16 cellular contexts compared by ENCODE assay signal in genomic region chr15:101174152-101174920, GRCh38.
A peak's percentile ranks its signal among the peaks of the same experiment; 100 is the strongest.
DNase-seq lines count a peak whose midpoint lies in the region; ATAC-seq and TF ChIP-seq lines count a peak whose summit lies in the region.
"Had no signal": no experiment of that assay in that cellular context is flagged by ENCODE, and none has a peak within 500 bp of the region (broad histone marks: within the 10 kb centered on the region; RNA-seq: fewer than 3 reads in every experiment).

No MANE protein-coding gene starts in this region.

- POLR2A ChIA-PET in activated naive CD8-positive, alpha-beta T cell treated with anti-CD3 and anti-CD28 coated beads, Interleukin-2, amount 10 ng/mL, durations not matched to agents 7 days and 5 days (lab: Charles Lee), result no interaction called here
- POLR2A ChIA-PET in WTC11 (lab: Charles Lee), result interaction anchor here (0.6 kb wide), 1 partner anchor 60 kb away, joined by 3 read pairs; no protein-coding TSS in a partner anchor

- no peak for TF ChIP-seq EP300 in suprapubic skin (IDR thresholded peaks at IDR 0.05)

- in situ Hi-C loops in GM13977 (cut with MboI; ENCODE audit: low pct_unique_long_range_greater_than_20kb, low sequenced_read_pairs, unreplicated experiment), result no loop called here

- H3K4me3 ChIP-seq in suprapubic skin, result no peak overlapping the region
- H3K4me3 ChIP-seq: colonic mucosa, ovary had no signal

- peaks cover 38% of the 10 kb centered on the region for H3K36me3 Mint-ChIP-seq in activated naive CD8-positive, alpha-beta T cell treated with anti-CD3 and anti-CD28 coated beads, Interleukin-2, amount 10 ng/mL, durations not matched to agents 7 days and 5 days
- H3K36me3 Mint-ChIP-seq in activated naive CD8-positive, alpha-beta T cell treated with anti-CD3 and anti-CD28 coated beads for 36 hours, result peaks cover 26% of the 10 kb centered on the region
- H3K36me3 Mint-ChIP-seq in WTC11, result peaks cover 48% of the 10 kb centered on the region
- peaks cover 16% of the 10 kb centered on the region for H3K36me3 Mint-ChIP-seq in glutamatergic neuron (ENCODE audit: unreplicated experiment)

- no peak for TF ChIP-seq CTCF in WTC11 (IDR thresholded peaks at IDR 0.05)
- TF ChIP-seq CTCF in glutamatergic neuron (IDR thresholded peaks at IDR 0.05; ENCODE audit: partially characterized antibody, unreplicated experiment), result no peak
- TF ChIP-seq CTCF in suprapubic skin (IDR thresholded peaks at IDR 0.05), result no peak
- TF ChIP-seq CTCF in GM13977 (IDR thresholded peaks at IDR 0.05; ENCODE audit: extremely low read depth, insufficient read depth, missing control alignments), result no peak

- peaks cover 22% of the 10 kb centered on the region for H3K4me1 Mint-ChIP-seq in activated naive CD8-positive, alpha-beta T cell treated with anti-CD3 and anti-CD28 coated beads, Interleukin-2, amount 10 ng/mL, durations not matched to agents 7 days and 5 days
- peaks cover 20% of the 10 kb centered on the region for H3K4me1 Mint-ChIP-seq in activated naive CD8-positive, alpha-beta T cell treated with anti-CD3 and anti-CD28 coated beads for 36 hours
- peaks cover 42% of the 10 kb centered on the region for H3K4me1 Mint-ChIP-seq in WTC11
- H3K4me1 Mint-ChIP-seq in glutamatergic neuron (ENCODE audit: low read depth, unreplicated experiment), result peaks cover 50% of the 10 kb centered on the region

- peaks cover 12% of the 10 kb centered on the region for H3K36me3 ChIP-seq in suprapubic skin
- H3K36me3 ChIP-seq: colonic mucosa, ovary had no signal

- peak overlapping the region; percentile 70 for H3K27ac Mint-ChIP-seq in activated naive CD8-positive, alpha-beta T cell treated with anti-CD3 and anti-CD28 coated beads, Interleukin-2, amount 10 ng/mL, durations not matched to agents 7 days and 5 days
- no peak overlapping the region for H3K27ac Mint-ChIP-seq in activated naive CD8-positive, alpha-beta T cell treated with anti-CD3 and anti-CD28 coated beads for 36 hours
- H3K27ac Mint-ChIP-seq in WTC11 (peak overlapping the region; percentile 73; the same call in 1 of the 2 replicates), glutamatergic neuron (ENCODE audit: unreplicated experiment) (peak overlapping the region; percentile 52)

- peak overlapping the region; percentile 51 for H3K27ac ChIP-seq in suprapubic skin
- H3K27ac ChIP-seq: colonic mucosa, ovary had no signal

- no peaks in the 10 kb centered on the region for H3K27me3 Mint-ChIP-seq in activated naive CD8-positive, alpha-beta T cell treated with anti-CD3 and anti-CD28 coated beads, Interleukin-2, amount 10 ng/mL, durations not matched to agents 7 days and 5 days
- H3K27me3 Mint-ChIP-seq in activated naive CD8-positive, alpha-beta T cell treated with anti-CD3 and anti-CD28 coated beads for 36 hours, result no peaks in the 10 kb centered on the region
- H3K27me3 Mint-ChIP-seq in WTC11 (ENCODE audit: low read depth), result no peaks in the 10 kb centered on the region
- H3K27me3 Mint-ChIP-seq in glutamatergic neuron (ENCODE audit: unreplicated experiment), result peaks cover 23% of the 10 kb centered on the region

- H3K4me3 Mint-ChIP-seq in activated naive CD8-positive, alpha-beta T cell treated with anti-CD3 and anti-CD28 coated beads, Interleukin-2, amount 10 ng/mL, durations not matched to agents 7 days and 5 days, result no peak overlapping the region
- H3K4me3 Mint-ChIP-seq in activated naive CD8-positive, alpha-beta T cell treated with anti-CD3 and anti-CD28 coated beads for 36 hours, result no peak overlapping the region
- no peak overlapping the region for H3K4me3 Mint-ChIP-seq in WTC11
- peak overlapping the region; percentile 15 for H3K4me3 Mint-ChIP-seq in glutamatergic neuron (ENCODE audit: unreplicated experiment)

- no peaks in the 10 kb centered on the region for H3K27me3 ChIP-seq in suprapubic skin
- H3K27me3 ChIP-seq: colonic mucosa, ovary had no signal

- ATAC-seq in activated naive CD8-positive, alpha-beta T cell treated with anti-CD3 and anti-CD28 coated beads, Interleukin-2, amount 10 ng/mL, durations not matched to agents 7 days and 5 days (ENCODE audit: low read depth), result no peak
- ATAC-seq in WTC11, result no peak
- ATAC-seq: Panc1 had no signal

- H3K4me1 ChIP-seq in suprapubic skin, result peaks cover 93% of the 10 kb centered on the region
- H3K4me1 ChIP-seq: colonic mucosa had no signal

- no peaks in the 10 kb centered on the region for H3K9me3 Mint-ChIP-seq in activated naive CD8-positive, alpha-beta T cell treated with anti-CD3 and anti-CD28 coated beads, Interleukin-2, amount 10 ng/mL, durations not matched to agents 7 days and 5 days
- no peaks in the 10 kb centered on the region for H3K9me3 Mint-ChIP-seq in activated naive CD8-positive, alpha-beta T cell treated with anti-CD3 and anti-CD28 coated beads for 36 hours
- H3K9me3 Mint-ChIP-seq in WTC11, result no peaks in the 10 kb centered on the region
- H3K9me3 Mint-ChIP-seq in glutamatergic neuron (ENCODE audit: unreplicated experiment), result peaks cover 9% of the 10 kb centered on the region

- TF ChIP-seq POLR2A in suprapubic skin (IDR thresholded peaks at IDR 0.05), result no peak

- 68% methylated on average over 29 of the region's 29 CpGs for WGBS in suprapubic skin

- CTCF ChIA-PET in WTC11 (lab: Charles Lee), result no interaction called here

- no peaks in the 10 kb centered on the region for H3K9me3 ChIP-seq in suprapubic skin
- H3K9me3 ChIP-seq: colonic mucosa, ovary had no signal

- no peak for DNase-seq in activated naive CD8-positive, alpha-beta T cell treated with anti-CD3 and anti-CD28 coated beads, Interleukin-2, amount 10 ng/mL, durations not matched to agents 7 days and 5 days
- DNase-seq in activated naive CD8-positive, alpha-beta T cell treated with anti-CD3 and anti-CD28 coated beads for 36 hours, result no peak
- no peak for DNase-seq in WTC11 (ENCODE audit: low spot score)
- DNase-seq in glutamatergic neuron, result no peak
- DNase-seq in suprapubic skin (ENCODE audit: low spot score in 2 of 2), result peak; percentile 73 to 77
- DNase-seq in GM13977 (ENCODE audit: low spot score), result no peak
- no peak for DNase-seq in AML-193 (lab: John Stamatoyannopoulos, UW)
- no peak for DNase-seq in SIG-M5 (lab: John Stamatoyannopoulos, UW)
- DNase-seq: activated CD4-positive, alpha-beta T cell treated with anti-CD3 and anti-CD28 coated beads, Interleukin-2, amount 50 U/mL, for 4 hours; colonic mucosa; NCI-H1694; NCI-H526 treated with DMSO at 0.1 percent for 48 hours; ovary; stimulated activated CD4-positive, alpha-beta T cell treated with anti-CD3 and anti-CD28 coated beads, Interleukin-15, amount 100 ng/mL, for 24 hours; T-helper 9 cell had no signal

TF ChIP-seq in WTC11, 78 proteins besides CTCF, POLR2A, EP300 and RAD21:
- TF ChIP-seq E2F5 (CRISPR knock-in tag; IDR thresholded peaks at IDR 0.05) (no peak), ZSCAN18 (CRISPR knock-in tag; IDR thresholded peaks at IDR 0.05) (no peak), RELA (CRISPR knock-in tag; IDR thresholded peaks at IDR 0.05; ENCODE audit: borderline replicate concordance) (no peak), STAT6 (CRISPR knock-in tag; conservative IDR thresholded peaks at IDR 0.05; ENCODE audit: low read depth) (no peak), MYBL2 (CRISPR knock-in tag; IDR thresholded peaks at IDR 0.05) (no peak)

Comparison
In these comparisons a context has a peak if more than half of its experiments do, and no peak if none do; other contexts are left out.
1. DNase-seq: peak in suprapubic skin (2 of 2); none in activated naive CD8-positive, alpha-beta T cell treated with anti-CD3 and anti-CD28 coated beads, Interleukin-2, amount 10 ng/mL, durations not matched to agents 7 days and 5 days (single experiment), activated naive CD8-positive, alpha-beta T cell treated with anti-CD3 and anti-CD28 coated beads for 36 hours (single experiment), WTC11 (single experiment), glutamatergic neuron (single experiment), GM13977 (single experiment), AML-193 (0 of 2) and SIG-M5 (single experiment).